ENCODE assay signal across 1 cellular context in genomic region chr3:46976326-46977190, GRCh38.
TF ChIP-seq lines count a peak whose summit lies in the region.

TSS of gene CCDC12 (minus strand) at chr3:46976745. CDS start at chr3:46976732, 13 bp downstream.

TF ChIP-seq in GM12878, 131 proteins besides CTCF, POLR2A, EP300 and RAD21 (continued from another document):
- TF ChIP-seq CEBPZ (IDR thresholded peaks at IDR 0.05; ENCODE audit: low read depth, low read length), result 0 out of 2 replicates have a peak, but pooled peaks have one; percentile 24
- TF ChIP-seq NRF1 (conservative IDR thresholded peaks at IDR 0.05; ENCODE audit: low read depth, low read length), result peak; percentile 97
- peak; percentile 75 for TF ChIP-seq TAF1 (IDR thresholded peaks at IDR 0.05; ENCODE audit: borderline replicate concordance, low read depth, low read length)
- TF ChIP-seq ELK1 (IDR thresholded peaks at IDR 0.05; ENCODE audit: low read depth, low read length), result 0 out of 2 replicates have a peak, but pooled peaks have one; percentile 14
- TF ChIP-seq ZSCAN29 (IDR thresholded peaks at IDR 0.05), result no peak
- peak; percentile 88 for TF ChIP-seq SP1 (IDR thresholded peaks at IDR 0.05; ENCODE audit: low read depth, low read length)
- TF ChIP-seq NBN (IDR thresholded peaks at IDR 0.05), result peak; percentile 67; the same call in 1 of the 2 replicates
- TF ChIP-seq IRF5 (IDR thresholded peaks at IDR 0.05; ENCODE audit: borderline replicate concordance), result no peak
- TF ChIP-seq POLR2AphosphoS5 (IDR thresholded peaks at IDR 0.05; ENCODE audit: low read length), result peak; percentile 92
- no peak for TF ChIP-seq IRF4 (IDR thresholded peaks at IDR 0.05; ENCODE audit: low read depth, low read length)
